ENCODE assay signal across 8 cellular contexts in the genomic region with DNA sequence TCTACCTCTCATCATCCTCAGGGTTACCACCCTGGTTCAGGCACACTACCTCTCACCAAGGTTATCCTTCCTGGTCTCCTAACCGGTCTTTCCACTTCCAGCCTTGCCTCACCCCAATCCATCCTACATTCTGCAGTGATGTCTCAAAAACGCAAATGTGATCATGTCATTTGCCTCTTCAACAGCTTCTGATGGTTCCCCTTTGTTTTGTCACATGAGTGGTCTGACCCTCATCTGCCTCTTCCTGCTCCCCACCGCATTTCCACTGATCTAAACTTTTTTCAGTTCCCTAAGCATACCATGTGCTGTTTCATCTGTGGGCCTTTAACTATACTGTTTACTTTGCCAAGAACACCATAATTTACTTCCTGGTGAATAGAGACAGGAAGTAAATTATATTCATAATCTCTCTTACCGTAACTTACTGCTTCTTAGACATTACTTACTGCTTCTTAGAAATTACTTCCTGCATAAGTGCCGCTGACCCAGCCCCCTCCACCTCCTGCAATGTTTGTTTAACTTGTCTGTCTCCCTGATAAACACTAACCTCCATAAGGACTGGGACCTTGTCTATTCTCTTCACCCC. TPM values are rescaled to one million over a fixed set of nuclear protein-coding genes. Genes with fewer than 3 reads are reported as not detected.
DNase-seq lines count a peak whose midpoint lies in the region; ATAC-seq, FAIRE-seq and TF ChIP-seq lines count a peak whose summit lies in the region.

No MANE protein-coding gene starts in this region.

- WGBS in suprapubic skin = 44% methylated on average over 5 of the region's 5 CpGs

- H3K4me3 ChIP-seq in colonic mucosa (no peak overlapping the region), suprapubic skin (no peak overlapping the region)

- H3K36me3 Mint-ChIP-seq in CD14-positive monocyte = no peaks in the 10 kb centered on the region

- no peaks in the 10 kb centered on the region for H3K9me3 ChIP-seq in colonic mucosa
- H3K9me3 ChIP-seq in suprapubic skin = no peaks in the 10 kb centered on the region

- intact Hi-C loops in CD14-positive monocyte (cut with micrococcal nuclease) = loop anchor here in 1 of 2 donors (5.0 to 10.0 kb wide), 5 partner anchors 35 to 668 kb away; a partner anchor contains a TSS
- intact Hi-C loops in colonic mucosa (cut with DNase I) = loop anchor here (5.0 kb wide), 1 partner anchor 355 kb away; no protein-coding TSS in a partner anchor

- no peak for TF ChIP-seq CTCF in CD14-positive monocyte (IDR thresholded peaks at IDR 0.05)
- no peak for TF ChIP-seq CTCF in colonic mucosa (IDR thresholded peaks at IDR 0.05)
- TF ChIP-seq CTCF in suprapubic skin (IDR thresholded peaks at IDR 0.05) = no peak

- H3K36me3 ChIP-seq in colonic mucosa = no peaks in the 10 kb centered on the region
- H3K36me3 ChIP-seq in suprapubic skin = no peaks in the 10 kb centered on the region

- no peak for FAIRE-seq in HTR-8/SVneo (lab: Jason Lieb, UNC)

- H3K9ac ChIP-seq in colonic mucosa (ENCODE audit: low read depth in 2 of 2, low read length in 2 of 2) = no peak overlapping the region

- no peak for TF ChIP-seq POLR2A in suprapubic skin (IDR thresholded peaks at IDR 0.05)

- peaks cover 15% of the 10 kb centered on the region for H3K4me1 Mint-ChIP-seq in CD14-positive monocyte

- H3K4me3 Mint-ChIP-seq in CD14-positive monocyte = no peak overlapping the region

- H3K27me3 Mint-ChIP-seq in CD14-positive monocyte (ENCODE audit: low read depth in 3 of 3) = peaks cover 0 to 3% (median 0%) of the 10 kb centered on the region in 3 donors

- TF ChIP-seq EP300 in suprapubic skin (IDR thresholded peaks at IDR 0.05) = no peak

- H3K27ac ChIP-seq in colonic mucosa = peak overlapping the region; percentile 77
- H3K27ac ChIP-seq in suprapubic skin = peak overlapping the region; percentile 19

- H3K27ac Mint-ChIP-seq in CD14-positive monocyte = no peak overlapping the region

- ATAC-seq in GM19395 (IDR thresholded peaks at IDR 0.05; ENCODE audit: unreplicated experiment) (peak; percentile 88), HG03575 (IDR thresholded peaks at IDR 0.05; ENCODE audit: extremely low read depth, insufficient number of reproducible peaks, low FRiP score, unreplicated experiment) (peak; percentile 62), GM21619 (IDR thresholded peaks at IDR 0.05; ENCODE audit: unreplicated experiment) (no peak)

- H3K27me3 ChIP-seq in colonic mucosa = no peaks in the 10 kb centered on the region
- H3K27me3 ChIP-seq in suprapubic skin = no peaks in the 10 kb centered on the region

- H3K4me1 ChIP-seq in colonic mucosa (peaks cover 8% of the 10 kb centered on the region), suprapubic skin (peaks cover 10% of the 10 kb centered on the region)

- DNase-seq in CD14-positive monocyte (ENCODE audit: low spot score) = peak; percentile 69
- DNase-seq in colonic mucosa = peak; percentile 66
- DNase-seq in suprapubic skin (ENCODE audit: low spot score in 2 of 2) = no peak
- no peak for DNase-seq in HTR-8/SVneo (ENCODE audit: insufficient read length, low spot score)
- DNase-seq in NCI-H128 (lab: John Stamatoyannopoulos, UW; ENCODE audit: unreplicated experiment) = no peak

- H3K9me3 Mint-ChIP-seq in CD14-positive monocyte = no peaks in the 10 kb centered on the region

RNA-seq across cellular contexts. Expression of a gene that starts 27.1 kb away (rescaled TPM):
- under 1 TPM; 0.57 to 0.62 TPM for polyA plus RNA-seq in CD14-positive monocyte
- 10 to 100 TPM; 10.9 to 11.2 TPM for total RNA-seq in colonic mucosa
- total RNA-seq in suprapubic skin = 10 to 100 TPM in 1 of 4 donors, 1 to 10 TPM in 3; 1.3 to 13.4 (median 3.4) TPM

Comparison
In these comparisons a context has a peak if more than half of its experiments do, and no peak if none do; other contexts are left out.
1. DNase-seq: peak in CD14-positive monocyte (single experiment) and colonic mucosa (single experiment); none in suprapubic skin (0 of 2), HTR-8/SVneo (single experiment) and NCI-H128 (single experiment).